Comparison of ENCODE assay signal across 13 cellular contexts in genomic region chr1:180270767-180271639, GRCh38. TPM values are rescaled to one million over a fixed set of nuclear protein-coding genes. Genes with fewer than 3 reads are reported as not detected.
A peak's percentile ranks its signal among the peaks of the same experiment; 100 is the strongest.
DNase-seq lines count a peak whose midpoint lies in the region; ATAC-seq, FAIRE-seq and TF ChIP-seq lines count a peak whose summit lies in the region.
"Had no signal": no experiment of that assay in that cellular context is flagged by ENCODE, and none has a peak within 500 bp of the region (broad histone marks: within the 10 kb centered on the region; RNA-seq: fewer than 3 reads in every experiment).

No MANE protein-coding gene starts in this region.

- no peak overlapping the region for H2AFZ ChIP-seq in keratinocyte (ENCODE audit: control insufficient read depth, low read length)

- peaks cover 5% of the 10 kb centered on the region for H3K9me1 ChIP-seq in keratinocyte (ENCODE audit: control insufficient read depth, extremely low read depth, insufficient read depth, low read length)

- H3K9me3 Mint-ChIP-seq in activated T-cell treated with anti-CD3 and anti-CD28 coated beads, Interleukin-2, amount 50 U/mL, for 24 hours, result no peaks in the 10 kb centered on the region
- H3K9me3 Mint-ChIP-seq in activated T-cell treated with anti-CD3 and anti-CD28 coated beads, Interleukin-2, amount 50 U/mL, for 4 hours, result no peaks in the 10 kb centered on the region
- no peaks in the 10 kb centered on the region for H3K9me3 Mint-ChIP-seq in stimulated activated memory B cell treated with anti-CD40 and anti-IgM and Interleukin-4, amounts not matched to agents 10 μg/mL and 1 μg/mL and 100 μg/mL, for 72 hours
- H3K9me3 Mint-ChIP-seq in nephron progenitor cell, result no peaks in the 10 kb centered on the region

- H3K4me1 Mint-ChIP-seq in activated T-cell treated with anti-CD3 and anti-CD28 coated beads, Interleukin-2, amount 50 U/mL, for 24 hours (ENCODE audit: low read depth), result no peaks in the 10 kb centered on the region
- H3K4me1 Mint-ChIP-seq in activated T-cell treated with anti-CD3 and anti-CD28 coated beads, Interleukin-2, amount 50 U/mL, for 4 hours (ENCODE audit: low read depth), result no peaks in the 10 kb centered on the region
- H3K4me1 Mint-ChIP-seq in stimulated activated memory B cell treated with anti-CD40 and anti-IgM and Interleukin-4, amounts not matched to agents 10 μg/mL and 1 μg/mL and 100 μg/mL, for 72 hours, result no peaks in the 10 kb centered on the region
- peaks cover 36% of the 10 kb centered on the region for H3K4me1 Mint-ChIP-seq in nephron progenitor cell

- H3K36me3 ChIP-seq in keratinocyte (ENCODE audit: control insufficient read depth in 2 of 2, extremely low read depth in 1 of 2, insufficient read depth in 2 of 2, low read length in 2 of 2), result peaks cover 10 to 12% of the 10 kb centered on the region in 2 experiments

- peaks cover 15% of the 10 kb centered on the region for H3K4me1 ChIP-seq in keratinocyte (ENCODE audit: control insufficient read depth, extremely low read depth, insufficient read depth, low read length)
- H3K4me1 ChIP-seq: tibial artery had no signal

- H3K9ac ChIP-seq in keratinocyte (ENCODE audit: control insufficient read depth, extremely low read depth, insufficient read depth, low read length), result no peak overlapping the region

- no peak for DNase-seq in activated T-cell treated with anti-CD3 and anti-CD28 coated beads, Interleukin-2, amount 50 U/mL, for 24 hours
- DNase-seq in activated T-cell treated with anti-CD3 and anti-CD28 coated beads, Interleukin-2, amount 50 U/mL, for 4 hours, result no peak
- DNase-seq in astrocyte of the hippocampus (ENCODE audit: low read depth, low spot score) (peak; percentile 76), keratinocyte (ENCODE audit: low read depth, low spot score) (peak; percentile 11), nephron progenitor cell (no peak), NAMALWA (ENCODE audit: low spot score) (no peak)
- DNase-seq: NCI-H2081 treated with DMSO at 0.1 percent for 48 hours; stimulated activated CD4-positive, alpha-beta T cell treated with anti-CD3 and anti-CD28 coated beads, Interleukin-1b, Interleukin-23, amount 100 ng/mL, for 48 hours; tibial artery had no signal

- H3K4me3 ChIP-seq in keratinocyte (ENCODE audit: control insufficient read depth in 2 of 3, extremely low read depth in 1 of 3, insufficient read depth in 2 of 3, low read depth in 1 of 3, low read length in 3 of 3), result no peak overlapping the region
- H3K4me3 ChIP-seq: A549, tibial artery had no signal

- no peak for FAIRE-seq in keratinocyte (lab: Jason Lieb, UNC)
- FAIRE-seq: A549 had no signal

- peaks cover 31% of the 10 kb centered on the region for H3K36me3 Mint-ChIP-seq in activated T-cell treated with anti-CD3 and anti-CD28 coated beads, Interleukin-2, amount 50 U/mL, for 24 hours (ENCODE audit: low read depth)
- H3K36me3 Mint-ChIP-seq in activated T-cell treated with anti-CD3 and anti-CD28 coated beads, Interleukin-2, amount 50 U/mL, for 4 hours (ENCODE audit: insufficient read depth), result peaks cover 10% of the 10 kb centered on the region
- H3K36me3 Mint-ChIP-seq in stimulated activated memory B cell treated with anti-CD40 and anti-IgM and Interleukin-4, amounts not matched to agents 10 μg/mL and 1 μg/mL and 100 μg/mL, for 72 hours, result peaks cover 28% of the 10 kb centered on the region
- peaks cover 35% of the 10 kb centered on the region for H3K36me3 Mint-ChIP-seq in nephron progenitor cell (ENCODE audit: low read depth)

- no peak for TF ChIP-seq CTCF in keratinocyte (optimal IDR thresholded peaks at IDR 0.05 in 1 of 3, IDR thresholded peaks at IDR 0.05 in 1 of 3, conservative IDR thresholded peaks at IDR 0.05 in 1 of 3; ENCODE audit: extremely low read depth in 1 of 3, insufficient read depth in 2 of 3, low read length in 3 of 3)
- TF ChIP-seq CTCF in nephron progenitor cell (IDR thresholded peaks at IDR 0.05), result no peak

- H3K4me2 ChIP-seq in keratinocyte (ENCODE audit: control insufficient read depth, extremely low read depth, insufficient read depth, low read depth, low read length), result no peak overlapping the region
- H3K4me2 ChIP-seq: A549 had no signal

- H3K27me3 Mint-ChIP-seq in activated T-cell treated with anti-CD3 and anti-CD28 coated beads, Interleukin-2, amount 50 U/mL, for 24 hours, result no peaks in the 10 kb centered on the region
- no peaks in the 10 kb centered on the region for H3K27me3 Mint-ChIP-seq in activated T-cell treated with anti-CD3 and anti-CD28 coated beads, Interleukin-2, amount 50 U/mL, for 4 hours (ENCODE audit: low read depth)
- H3K27me3 Mint-ChIP-seq in stimulated activated memory B cell treated with anti-CD40 and anti-IgM and Interleukin-4, amounts not matched to agents 10 μg/mL and 1 μg/mL and 100 μg/mL, for 72 hours, result no peaks in the 10 kb centered on the region
- H3K27me3 Mint-ChIP-seq in nephron progenitor cell (ENCODE audit: low read depth, poor library complexity), result peaks cover 4% of the 10 kb centered on the region

- H3K79me2 ChIP-seq in keratinocyte (ENCODE audit: control insufficient read depth, insufficient read depth, low read length), result no peaks in the 10 kb centered on the region

- peak overlapping the region; percentile 13 for H3K27ac ChIP-seq in keratinocyte (ENCODE audit: control insufficient read depth, insufficient read depth, low read length)
- H3K27ac ChIP-seq: A549, tibial artery had no signal

- no peaks in the 10 kb centered on the region for H3K27me3 ChIP-seq in keratinocyte (ENCODE audit: control insufficient read depth, extremely low read depth, insufficient read depth, low read length)

- dilution Hi-C loops in keratinocyte (cut with MboI; ENCODE audit: extremely low pct_ligation_motif_present, low sequenced_read_pairs), result no loop called here

- H3K4me3 Mint-ChIP-seq in activated T-cell treated with anti-CD3 and anti-CD28 coated beads, Interleukin-2, amount 50 U/mL, for 24 hours, result no peak overlapping the region
- H3K4me3 Mint-ChIP-seq in activated T-cell treated with anti-CD3 and anti-CD28 coated beads, Interleukin-2, amount 50 U/mL, for 4 hours, result no peak overlapping the region
- no peak overlapping the region for H3K4me3 Mint-ChIP-seq in stimulated activated memory B cell treated with anti-CD40 and anti-IgM and Interleukin-4, amounts not matched to agents 10 μg/mL and 1 μg/mL and 100 μg/mL, for 72 hours
- H3K4me3 Mint-ChIP-seq in nephron progenitor cell, result no peak overlapping the region

- peak overlapping the region; percentile 64 for H3K27ac Mint-ChIP-seq in activated T-cell treated with anti-CD3 and anti-CD28 coated beads, Interleukin-2, amount 50 U/mL, for 24 hours
- H3K27ac Mint-ChIP-seq in stimulated activated memory B cell treated with anti-CD40 and anti-IgM and Interleukin-4, amounts not matched to agents 10 μg/mL and 1 μg/mL and 100 μg/mL, for 72 hours, result no peak overlapping the region
- H3K27ac Mint-ChIP-seq in nephron progenitor cell, result no peak overlapping the region

- no peaks in the 10 kb centered on the region for H3K9me3 ChIP-seq in keratinocyte (ENCODE audit: control insufficient read depth, low read depth, low read length)
- H3K9me3 ChIP-seq: A549, tibial artery had no signal

- H4K20me1 ChIP-seq in keratinocyte (ENCODE audit: control insufficient read depth, extremely low read depth, insufficient read depth, low read length), result no peaks in the 10 kb centered on the region

- ATAC-seq in activated T-cell treated with anti-CD3 and anti-CD28 coated beads, Interleukin-2, amount 50 U/mL, for 4 hours, result no peak
- ATAC-seq in stimulated activated memory B cell treated with anti-CD40 and anti-IgM and Interleukin-4, amounts not matched to agents 10 μg/mL and 1 μg/mL and 100 μg/mL, for 72 hours, result peak; percentile 18
- ATAC-seq in HG03520 (IDR thresholded peaks at IDR 0.05; ENCODE audit: unreplicated experiment), result no peak

RNA-seq across cellular contexts. Expression of gene LHX4, which starts 40.9 kb away (rescaled TPM):
- total RNA-seq in activated T-cell treated with anti-CD3 and anti-CD28 coated beads, Interleukin-2, amount 50 U/mL, for 4 hours, result under 1 TPM in 1 of 3 donors, not detected in 2; 0.03 TPM
- polyA plus RNA-seq in keratinocyte, result not detected in 3 replicates
- not detected for polyA plus RNA-seq in keratinocyte (2011; ENCODE audit: low read depth)
- not detected in 2 replicates for polyA plus RNA-seq in keratinocyte (2011; cell fraction: cytosol; rRNA removed)
- 0.01 TPM in 1 of 2 replicates, not detected in the other for polyA plus RNA-seq in keratinocyte (2011; cell fraction: nucleus; rRNA removed)
- polyA plus RNA-seq in keratinocyte (2012; ENCODE audit: low replicate concordance), result 0.28 TPM in 2 replicates
- 0.03 TPM in 1 of 3 replicates, not detected in the others for polyA minus RNA-seq in keratinocyte
- polyA minus RNA-seq in keratinocyte (2011; cell fraction: cytosol; rRNA and poly(A)+ RNA removed), result not detected
- not detected in 2 replicates for polyA minus RNA-seq in keratinocyte (2011; cell fraction: nucleus; rRNA and poly(A)+ RNA removed)
- total RNA-seq: dermis microvascular lymphatic vessel endothelial cell had no signal

Comparison
In these comparisons a context has a peak if more than half of its experiments do, and no peak if none do; other contexts are left out.
1. DNase-seq: peak in astrocyte of the hippocampus (single experiment) and keratinocyte (single experiment); none in activated T-cell treated with anti-CD3 and anti-CD28 coated beads, Interleukin-2, amount 50 U/mL, for 24 hours (single experiment), activated T-cell treated with anti-CD3 and anti-CD28 coated beads, Interleukin-2, amount 50 U/mL, for 4 hours (single experiment), nephron progenitor cell (single experiment) and NAMALWA (single experiment).